Comparison of ENCODE assay signal across 1 cellular context in the genomic region with DNA sequence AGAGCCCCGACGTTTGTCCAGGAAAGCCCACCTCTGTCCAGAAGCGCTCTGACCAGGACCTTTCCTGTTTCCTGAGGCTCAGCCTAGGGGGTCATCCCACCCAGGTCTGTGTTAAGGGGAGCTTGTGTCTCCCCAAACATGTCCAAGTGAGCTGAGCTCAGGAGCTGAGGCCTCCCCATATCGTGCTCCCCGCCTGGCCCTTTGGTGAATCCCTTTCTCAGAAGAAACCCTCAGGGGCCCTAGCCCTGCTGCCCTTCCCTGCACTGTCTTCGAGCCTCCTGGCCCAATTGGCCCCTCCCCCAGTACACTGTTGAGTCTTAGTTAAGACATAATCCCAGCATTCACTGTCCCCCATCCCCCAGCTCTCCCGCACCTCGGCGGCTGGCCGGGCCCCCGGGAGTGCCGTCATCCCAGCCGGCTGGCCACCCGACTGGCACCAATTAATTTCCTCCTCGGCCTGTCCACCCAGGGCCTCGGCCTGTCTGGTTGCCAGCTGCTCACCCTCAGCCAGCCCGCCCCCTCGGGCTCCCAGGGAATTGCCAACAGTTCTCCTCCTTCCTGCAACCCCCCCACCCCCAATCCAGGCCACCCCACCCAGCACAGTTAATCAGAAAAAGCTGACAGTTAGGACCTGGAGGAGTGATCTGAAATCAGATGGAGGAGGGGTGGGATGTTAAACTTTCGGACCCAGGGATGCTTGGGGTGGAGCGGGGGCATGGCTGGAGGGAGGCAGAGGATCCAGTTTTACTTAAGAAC.
A peak's percentile ranks its signal among the peaks of the same experiment; 100 is the strongest.
TF ChIP-seq lines count a peak whose summit lies in the region.

No MANE protein-coding gene starts in this region.

TF ChIP-seq in HEK293, 187 proteins besides CTCF, POLR2A, EP300 and RAD21 (continued from another document and continues in another):
- TF ChIP-seq, protein P1, sequence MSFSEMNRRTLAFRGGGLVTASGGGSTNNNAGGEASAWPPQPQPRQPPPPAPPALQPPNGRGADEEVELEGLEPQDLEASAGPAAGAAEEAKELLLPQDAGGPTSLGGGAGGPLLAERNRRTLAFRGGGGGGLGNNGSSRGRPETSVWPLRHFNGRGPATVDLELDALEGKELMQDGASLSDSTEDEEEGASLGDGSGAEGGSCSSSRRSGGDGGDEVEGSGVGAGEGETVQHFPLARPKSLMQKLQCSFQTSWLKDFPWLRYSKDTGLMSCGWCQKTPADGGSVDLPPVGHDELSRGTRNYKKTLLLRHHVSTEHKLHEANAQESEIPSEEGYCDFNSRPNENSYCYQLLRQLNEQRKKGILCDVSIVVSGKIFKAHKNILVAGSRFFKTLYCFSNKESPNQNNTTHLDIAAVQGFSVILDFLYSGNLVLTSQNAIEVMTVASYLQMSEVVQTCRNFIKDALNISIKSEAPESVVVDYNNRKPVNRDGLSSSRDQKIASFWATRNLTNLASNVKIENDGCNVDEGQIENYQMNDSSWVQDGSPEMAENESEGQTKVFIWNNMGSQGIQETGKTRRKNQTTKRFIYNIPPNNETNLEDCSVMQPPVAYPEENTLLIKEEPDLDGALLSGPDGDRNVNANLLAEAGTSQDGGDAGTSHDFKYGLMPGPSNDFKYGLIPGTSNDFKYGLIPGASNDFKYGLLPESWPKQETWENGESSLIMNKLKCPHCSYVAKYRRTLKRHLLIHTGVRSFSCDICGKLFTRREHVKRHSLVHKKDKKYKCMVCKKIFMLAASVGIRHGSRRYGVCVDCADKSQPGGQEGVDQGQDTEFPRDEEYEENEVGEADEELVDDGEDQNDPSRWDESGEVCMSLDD (tag by site-specific recombination; IDR thresholded peaks at IDR 0.05), result no peak; the same call in 1 of the 2 replicates
- TF ChIP-seq WT1 (tag by site-specific recombination; IDR thresholded peaks at IDR 0.05) (0 out of 2 replicates have a peak, but pooled peaks have one; percentile 11), PBX3 (CRISPR knock-in tag; IDR thresholded peaks at IDR 0.05) (no peak), ZNF747 (tag by site-specific recombination; IDR thresholded peaks at IDR 0.05) (no peak), GLIS2 (tag by site-specific recombination; IDR thresholded peaks at IDR 0.05) (peak; percentile 50), YY2 (tag by site-specific recombination; IDR thresholded peaks at IDR 0.05) (no peak), ZNF654 (tag by site-specific recombination; IDR thresholded peaks at IDR 0.05; ENCODE audit: low read depth) (no peak), ZNF843 (tag by site-specific recombination; IDR thresholded peaks at IDR 0.05) (no peak), ZEB2 (tag by site-specific recombination; IDR thresholded peaks at IDR 0.05) (peak; percentile 13), YY1 (tag by site-specific recombination; IDR thresholded peaks at IDR 0.05) (no peak), SCRT2 (tag by site-specific recombination; IDR thresholded peaks at IDR 0.05) (peak; percentile 94), MEIS1 (CRISPR knock-in tag; IDR thresholded peaks at IDR 0.05; ENCODE audit: borderline replicate concordance) (no peak), OVOL3 (tag by site-specific recombination; IDR thresholded peaks at IDR 0.05) (no peak), HOXD13 (CRISPR knock-in tag; IDR thresholded peaks at IDR 0.05; ENCODE audit: borderline replicate concordance) (no peak), ZNF624 (tag by site-specific recombination; IDR thresholded peaks at IDR 0.05) (no peak), ZNF449 (tag by site-specific recombination; IDR thresholded peaks at IDR 0.05) (peak; percentile 60; the same call in 1 of the 2 replicates), ZNF664 (tag by site-specific recombination; IDR thresholded peaks at IDR 0.05) (no peak), GLI4 (tag by site-specific recombination; IDR thresholded peaks at IDR 0.05) (no peak), ZNF513 (tag by site-specific recombination; IDR thresholded peaks at IDR 0.05) (no peak), ZNF211 (tag by site-specific recombination; IDR thresholded peaks at IDR 0.05; ENCODE audit: low read depth) (no peak), EGR2 (tag by site-specific recombination; IDR thresholded peaks at IDR 0.05; ENCODE audit: low read depth) (peak; percentile 51), ZNF585B (tag by site-specific recombination; IDR thresholded peaks at IDR 0.05) (no peak), ZNF501 (tag by site-specific recombination; IDR thresholded peaks at IDR 0.05) (no peak), GLI2 (tag by site-specific recombination; IDR thresholded peaks at IDR 0.05; ENCODE audit: borderline replicate concordance, low read depth) (no peak), ZNF48 (tag by site-specific recombination; IDR thresholded peaks at IDR 0.05) (no peak), ZNF37A (tag by site-specific recombination; IDR thresholded peaks at IDR 0.05) (no peak), MZF1 (tag by site-specific recombination; IDR thresholded peaks at IDR 0.05; ENCODE audit: borderline replicate concordance) (no peak), ZNF555 (tag by site-specific recombination; conservative IDR thresholded peaks at IDR 0.05) (no peak), ZNF692 (tag by site-specific recombination; IDR thresholded peaks at IDR 0.05) (peak; percentile 60), ZBTB1 (tag by site-specific recombination; IDR thresholded peaks at IDR 0.05) (no peak), ZNF132 (tag by site-specific recombination; IDR thresholded peaks at IDR 0.05; ENCODE audit: borderline replicate concordance) (no peak), FEZF1 (tag by site-specific recombination; IDR thresholded peaks at IDR 0.05) (peak; percentile 38; the same call in 1 of the 2 replicates), KLF1 (tag by site-specific recombination; IDR thresholded peaks at IDR 0.05) (no peak), ZNF175 (tag by site-specific recombination; IDR thresholded peaks at IDR 0.05) (no peak), ZIC2 (tag by site-specific recombination; IDR thresholded peaks at IDR 0.05) (peak; percentile 20; the same call in 1 of the 2 replicates), KLF7 (tag by site-specific recombination; IDR thresholded peaks at IDR 0.05; ENCODE audit: borderline replicate concordance) (no peak), PRDM6 (tag by site-specific recombination; IDR thresholded peaks at IDR 0.05) (no peak), ZNF311 (tag by site-specific recombination; IDR thresholded peaks at IDR 0.05; ENCODE audit: borderline replicate concordance) (no peak), HIC1 (tag by site-specific recombination; IDR thresholded peaks at IDR 0.05) (peak; percentile 90), ZNF324 (tag by site-specific recombination; IDR thresholded peaks at IDR 0.05) (no peak), KLF9 (tag by site-specific recombination; IDR thresholded peaks at IDR 0.05; ENCODE audit: low read depth) (no peak; the same call in 1 of the 2 replicates), ZFP69B (tag by site-specific recombination; IDR thresholded peaks at IDR 0.05) (no peak), ZNF302 (tag by site-specific recombination; IDR thresholded peaks at IDR 0.05; ENCODE audit: low read depth) (no peak)
- TF ChIP-seq, protein P2, sequence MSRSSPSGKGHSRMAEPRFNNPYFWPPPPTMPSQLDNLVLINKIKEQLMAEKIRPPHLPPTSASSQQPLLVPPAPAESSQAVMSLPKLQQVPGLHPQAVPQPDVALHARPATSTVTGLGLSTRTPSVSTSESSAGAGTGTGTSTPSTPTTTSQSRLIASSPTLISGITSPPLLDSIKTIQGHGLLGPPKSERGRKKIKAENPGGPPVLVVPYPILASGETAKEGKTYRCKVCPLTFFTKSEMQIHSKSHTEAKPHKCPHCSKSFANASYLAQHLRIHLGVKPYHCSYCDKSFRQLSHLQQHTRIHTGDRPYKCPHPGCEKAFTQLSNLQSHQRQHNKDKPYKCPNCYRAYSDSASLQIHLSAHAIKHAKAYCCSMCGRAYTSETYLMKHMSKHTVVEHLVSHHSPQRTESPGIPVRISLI (tag by site-specific recombination; IDR thresholded peaks at IDR 0.05), result no peak
- TF ChIP-seq, protein P3, sequence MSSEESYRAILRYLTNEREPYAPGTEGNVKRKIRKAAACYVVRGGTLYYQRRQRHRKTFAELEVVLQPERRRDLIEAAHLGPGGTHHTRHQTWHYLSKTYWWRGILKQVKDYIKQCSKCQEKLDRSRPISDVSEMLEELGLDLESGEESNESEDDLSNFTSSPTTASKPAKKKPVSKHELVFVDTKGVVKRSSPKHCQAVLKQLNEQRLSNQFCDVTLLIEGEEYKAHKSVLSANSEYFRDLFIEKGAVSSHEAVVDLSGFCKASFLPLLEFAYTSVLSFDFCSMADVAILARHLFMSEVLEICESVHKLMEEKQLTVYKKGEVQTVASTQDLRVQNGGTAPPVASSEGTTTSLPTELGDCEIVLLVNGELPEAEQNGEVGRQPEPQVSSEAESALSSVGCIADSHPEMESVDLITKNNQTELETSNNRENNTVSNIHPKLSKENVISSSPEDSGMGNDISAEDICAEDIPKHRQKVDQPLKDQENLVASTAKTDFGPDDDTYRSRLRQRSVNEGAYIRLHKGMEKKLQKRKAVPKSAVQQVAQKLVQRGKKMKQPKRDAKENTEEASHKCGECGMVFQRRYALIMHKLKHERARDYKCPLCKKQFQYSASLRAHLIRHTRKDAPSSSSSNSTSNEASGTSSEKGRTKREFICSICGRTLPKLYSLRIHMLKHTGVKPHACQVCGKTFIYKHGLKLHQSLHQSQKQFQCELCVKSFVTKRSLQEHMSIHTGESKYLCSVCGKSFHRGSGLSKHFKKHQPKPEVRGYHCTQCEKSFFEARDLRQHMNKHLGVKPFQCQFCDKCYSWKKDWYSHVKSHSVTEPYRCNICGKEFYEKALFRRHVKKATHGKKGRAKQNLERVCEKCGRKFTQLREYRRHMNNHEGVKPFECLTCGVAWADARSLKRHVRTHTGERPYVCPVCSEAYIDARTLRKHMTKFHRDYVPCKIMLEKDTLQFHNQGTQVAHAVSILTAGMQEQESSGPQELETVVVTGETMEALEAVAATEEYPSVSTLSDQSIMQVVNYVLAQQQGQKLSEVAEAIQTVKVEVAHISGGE (tag by site-specific recombination; conservative IDR thresholded peaks at IDR 0.05; ENCODE audit: low read depth), result no peak
